In the genomic region with DNA sequence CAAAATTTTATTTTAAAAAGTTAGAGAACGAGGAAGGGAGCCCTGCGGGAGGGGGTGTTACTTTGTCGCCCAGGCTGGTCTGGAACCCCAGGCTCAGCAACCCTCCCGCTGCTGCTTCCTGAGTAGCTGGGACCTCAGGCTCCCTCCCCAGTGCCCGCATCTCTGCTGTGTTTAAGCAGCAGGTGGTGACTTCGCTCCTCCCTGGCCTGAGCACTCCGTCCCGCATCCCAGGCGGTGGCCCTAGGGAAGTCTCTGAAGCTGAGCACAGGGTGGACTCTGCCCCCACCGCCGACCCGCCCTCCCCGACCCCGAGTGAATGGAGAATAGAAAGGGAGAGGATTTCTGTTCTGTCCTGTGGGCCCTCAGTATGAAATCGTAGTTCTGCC, we compare ENCODE assay signal across 8 cellular contexts. TPM values are rescaled to one million over a fixed set of nuclear protein-coding genes. Genes with fewer than 3 reads are reported as not detected.
DNase-seq lines count a peak whose midpoint lies in the region; ATAC-seq lines count a peak whose summit lies in the region.

No MANE protein-coding gene starts in this region.

- no peaks in the 10 kb centered on the region for H3K27me3 Mint-ChIP-seq in activated T-helper 1 cell treated with anti-CD3 and anti-CD28 coated beads, Interleukin-12 subunit alpha, Interleukin-12 subunit beta, Interleukin-2, Interleukin-4 antibody, amounts not matched to agents 30 ng/mL and 10 ng/mL and 1 ng/mL, durations not matched to agents 14 hours and 24 hours and 36 hours (ENCODE audit: insufficient read depth)

- peaks cover 12% of the 10 kb centered on the region for H3K4me1 Mint-ChIP-seq in activated T-helper 1 cell treated with anti-CD3 and anti-CD28 coated beads, Interleukin-12 subunit alpha, Interleukin-12 subunit beta, Interleukin-2, Interleukin-4 antibody, amounts not matched to agents 30 ng/mL and 10 ng/mL and 1 ng/mL, durations not matched to agents 14 hours and 24 hours and 36 hours (ENCODE audit: low read depth)

- H3K4me3 Mint-ChIP-seq in activated T-helper 1 cell treated with anti-CD3 and anti-CD28 coated beads, Interleukin-12 subunit alpha, Interleukin-12 subunit beta, Interleukin-2, Interleukin-4 antibody, amounts not matched to agents 30 ng/mL and 10 ng/mL and 1 ng/mL, durations not matched to agents 14 hours and 24 hours and 36 hours = peak overlapping the region; percentile 89

- H3K4me1 ChIP-seq in right cardiac atrium (ENCODE audit: control insufficient read depth, insufficient read depth, low read length) = no peaks in the 10 kb centered on the region

- no peak overlapping the region for H3K27ac Mint-ChIP-seq in activated T-helper 1 cell treated with anti-CD3 and anti-CD28 coated beads, Interleukin-12 subunit alpha, Interleukin-12 subunit beta, Interleukin-2, Interleukin-4 antibody, amounts not matched to agents 30 ng/mL and 10 ng/mL and 1 ng/mL, durations not matched to agents 14 hours and 24 hours and 36 hours

- intact Hi-C loops in activated T-helper 1 cell treated with anti-CD3 and anti-CD28 coated beads, Interleukin-12 subunit alpha, Interleukin-12 subunit beta, Interleukin-2, Interleukin-4 antibody, amounts not matched to agents 30 ng/mL and 10 ng/mL and 1 ng/mL, durations not matched to agents 14 hours and 24 hours and 36 hours (cut with micrococcal nuclease) = loop anchor here (1.0 to 2.0 kb wide), 10 partner anchors 30 to 461 kb away; partner anchors contain the start of genes ZNF528, ZNF600, ZNF611 and ZNF616
- intact Hi-C loops in right cardiac atrium (cut with DNase I) = no loop called here

- H3K4me3 ChIP-seq in right cardiac atrium (ENCODE audit: low read length) = peak overlapping the region; percentile 50
- H3K4me3 ChIP-seq in skin epidermis = peak overlapping the region; percentile 47 to 67 (median 64)

- DNase-seq in activated T-helper 1 cell treated with anti-CD3 and anti-CD28 coated beads, Interleukin-12 subunit alpha, Interleukin-12 subunit beta, Interleukin-2, Interleukin-4 antibody, amounts not matched to agents 30 ng/mL and 10 ng/mL and 1 ng/mL, durations not matched to agents 14 hours and 24 hours and 36 hours (ENCODE audit: low spot score) = no peak
- DNase-seq in right cardiac atrium = peak; percentile 30 to 71 (median 67)
- DNase-seq in cerebellum (ENCODE audit: low spot score) = no peak
- DNase-seq in effector CD8-positive, alpha-beta T cell (lab: John Stamatoyannopoulos, UW) = no peak
- DNase-seq in mucosa of gallbladder (ENCODE audit: low spot score) = no peak

- peak; percentile 19 for ATAC-seq in GM19035 (IDR thresholded peaks at IDR 0.05; ENCODE audit: unreplicated experiment)
- peak; percentile 32 for ATAC-seq in HG03432 (IDR thresholded peaks at IDR 0.05; ENCODE audit: unreplicated experiment)
- ATAC-seq in right cardiac atrium = peak; percentile 16 to 44

- peak overlapping the region; percentile 61 for H3K27ac ChIP-seq in right cardiac atrium (ENCODE audit: low read length)
- peak overlapping the region in 19 of 21 experiments; percentile 49 to 85 (median 76) for H3K27ac ChIP-seq in skin epidermis

- WGBS in right cardiac atrium = 3% methylated on average over 15 of the region's 15 CpGs

- no peaks in the 10 kb centered on the region for H3K9me3 ChIP-seq in right cardiac atrium (ENCODE audit: control insufficient read depth, low read length)

- H3K36me3 Mint-ChIP-seq in activated T-helper 1 cell treated with anti-CD3 and anti-CD28 coated beads, Interleukin-12 subunit alpha, Interleukin-12 subunit beta, Interleukin-2, Interleukin-4 antibody, amounts not matched to agents 30 ng/mL and 10 ng/mL and 1 ng/mL, durations not matched to agents 14 hours and 24 hours and 36 hours (ENCODE audit: low read depth) = peaks cover 56% of the 10 kb centered on the region

- peaks cover 41% of the 10 kb centered on the region for H3K9me3 Mint-ChIP-seq in activated T-helper 1 cell treated with anti-CD3 and anti-CD28 coated beads, Interleukin-12 subunit alpha, Interleukin-12 subunit beta, Interleukin-2, Interleukin-4 antibody, amounts not matched to agents 30 ng/mL and 10 ng/mL and 1 ng/mL, durations not matched to agents 14 hours and 24 hours and 36 hours

- H3K27me3 ChIP-seq in right cardiac atrium (ENCODE audit: control insufficient read depth, insufficient read depth) = no peaks in the 10 kb centered on the region

RNA-seq across cellular contexts. Expression of gene ZNF701, which starts 30.5 kb away (rescaled TPM):
- 16.0 and 18.3 TPM in 2 replicates for total RNA-seq in activated T-helper 1 cell treated with anti-CD3 and anti-CD28 coated beads, Interleukin-12 subunit alpha, Interleukin-12 subunit beta, Interleukin-2, Interleukin-4 antibody, amounts not matched to agents 30 ng/mL and 10 ng/mL and 1 ng/mL, durations not matched to agents 14 hours and 24 hours and 36 hours
- total RNA-seq in right cardiac atrium (10 to 100 TPM; 16.2 to 19.7 (median 19.1) TPM), cerebellum (22.4 TPM), mucosa of gallbladder (30.4 TPM)
- polyA plus RNA-seq in right cardiac atrium = 11.5 TPM

RNA-seq across cellular contexts. Expression of gene ZNF83, which starts 37.5 kb away (rescaled TPM):
- 23.5 and 25.8 TPM in 2 replicates for total RNA-seq in activated T-helper 1 cell treated with anti-CD3 and anti-CD28 coated beads, Interleukin-12 subunit alpha, Interleukin-12 subunit beta, Interleukin-2, Interleukin-4 antibody, amounts not matched to agents 30 ng/mL and 10 ng/mL and 1 ng/mL, durations not matched to agents 14 hours and 24 hours and 36 hours
- 10 to 100 TPM; 19.2 to 27.4 (median 22.5) TPM for total RNA-seq in right cardiac atrium
- 24.9 TPM for polyA plus RNA-seq in right cardiac atrium
- total RNA-seq in cerebellum = 77.8 TPM
- total RNA-seq in mucosa of gallbladder = 80.9 TPM

Comparison
In these comparisons a context has a peak if more than half of its experiments do, and no peak if none do; other contexts are left out.
1. DNase-seq: peak in right cardiac atrium (3 of 3); none in activated T-helper 1 cell treated with anti-CD3 and anti-CD28 coated beads, Interleukin-12 subunit alpha, Interleukin-12 subunit beta, Interleukin-2, Interleukin-4 antibody, amounts not matched to agents 30 ng/mL and 10 ng/mL and 1 ng/mL, durations not matched to agents 14 hours and 24 hours and 36 hours (single experiment), cerebellum (single experiment), effector CD8-positive, alpha-beta T cell (single experiment) and mucosa of gallbladder (single experiment).
2. Peak in every context shown above with its lines, with median percentiles within 50 percentile points of each other: ATAC-seq.